2 cellular contexts compared by ENCODE assay signal in the genomic region with DNA sequence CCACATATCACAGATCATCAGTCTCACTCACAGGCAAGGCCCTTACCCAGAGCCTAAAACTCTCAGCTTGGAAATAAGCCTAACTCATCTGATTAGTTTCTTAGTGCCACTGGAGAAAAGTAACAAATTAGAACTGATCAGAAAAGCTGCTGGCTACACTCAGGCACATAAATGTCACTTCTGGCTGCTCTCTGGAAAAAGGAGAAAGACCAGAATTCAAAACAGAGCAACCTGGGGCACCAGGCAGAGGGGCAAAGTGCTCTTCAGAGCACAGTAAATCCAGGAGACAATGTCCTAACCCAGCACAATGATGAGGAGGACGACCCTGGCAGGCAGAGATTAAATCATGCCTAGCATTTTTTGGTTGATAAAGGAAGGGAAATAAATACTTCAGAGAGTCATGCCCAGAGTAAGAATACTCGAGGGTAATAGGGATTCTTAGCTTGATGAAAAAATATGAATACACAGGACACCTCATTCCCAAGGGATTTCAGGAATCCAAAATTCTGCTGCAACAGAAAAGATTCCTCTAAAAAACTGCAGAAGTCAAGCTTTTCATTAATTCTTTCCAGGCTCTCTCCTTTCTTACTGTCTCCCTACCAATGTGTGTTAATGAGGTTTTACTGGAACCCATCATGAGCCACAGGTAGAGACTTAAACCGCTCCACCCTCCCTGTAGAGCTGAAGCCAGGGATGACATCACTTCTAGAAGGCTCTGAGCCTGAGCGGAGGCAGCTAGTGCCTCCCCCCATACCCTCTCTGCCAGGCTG.
TF ChIP-seq lines count a peak whose summit lies in the region.

No MANE protein-coding gene starts in this region.

TF ChIP-seq in A549, 52 proteins besides CTCF, POLR2A, EP300 and RAD21 (continued from another document):
- no peak for TF ChIP-seq RCOR1 (IDR thresholded peaks at IDR 0.05; ENCODE audit: low read depth, low read length)
- TF ChIP-seq RARB (CRISPR knock-in tag; IDR thresholded peaks at IDR 0.05): no peak
- TF ChIP-seq ZFP36 (IDR thresholded peaks at IDR 0.05; ENCODE audit: borderline replicate concordance, partially characterized antibody): no peak
- TF ChIP-seq RFX5 (IDR thresholded peaks at IDR 0.05): no peak
- TF ChIP-seq RNF2 (IDR thresholded peaks at IDR 0.05; ENCODE audit: borderline replicate concordance, low read depth): no peak
- TF ChIP-seq, protein P1, sequence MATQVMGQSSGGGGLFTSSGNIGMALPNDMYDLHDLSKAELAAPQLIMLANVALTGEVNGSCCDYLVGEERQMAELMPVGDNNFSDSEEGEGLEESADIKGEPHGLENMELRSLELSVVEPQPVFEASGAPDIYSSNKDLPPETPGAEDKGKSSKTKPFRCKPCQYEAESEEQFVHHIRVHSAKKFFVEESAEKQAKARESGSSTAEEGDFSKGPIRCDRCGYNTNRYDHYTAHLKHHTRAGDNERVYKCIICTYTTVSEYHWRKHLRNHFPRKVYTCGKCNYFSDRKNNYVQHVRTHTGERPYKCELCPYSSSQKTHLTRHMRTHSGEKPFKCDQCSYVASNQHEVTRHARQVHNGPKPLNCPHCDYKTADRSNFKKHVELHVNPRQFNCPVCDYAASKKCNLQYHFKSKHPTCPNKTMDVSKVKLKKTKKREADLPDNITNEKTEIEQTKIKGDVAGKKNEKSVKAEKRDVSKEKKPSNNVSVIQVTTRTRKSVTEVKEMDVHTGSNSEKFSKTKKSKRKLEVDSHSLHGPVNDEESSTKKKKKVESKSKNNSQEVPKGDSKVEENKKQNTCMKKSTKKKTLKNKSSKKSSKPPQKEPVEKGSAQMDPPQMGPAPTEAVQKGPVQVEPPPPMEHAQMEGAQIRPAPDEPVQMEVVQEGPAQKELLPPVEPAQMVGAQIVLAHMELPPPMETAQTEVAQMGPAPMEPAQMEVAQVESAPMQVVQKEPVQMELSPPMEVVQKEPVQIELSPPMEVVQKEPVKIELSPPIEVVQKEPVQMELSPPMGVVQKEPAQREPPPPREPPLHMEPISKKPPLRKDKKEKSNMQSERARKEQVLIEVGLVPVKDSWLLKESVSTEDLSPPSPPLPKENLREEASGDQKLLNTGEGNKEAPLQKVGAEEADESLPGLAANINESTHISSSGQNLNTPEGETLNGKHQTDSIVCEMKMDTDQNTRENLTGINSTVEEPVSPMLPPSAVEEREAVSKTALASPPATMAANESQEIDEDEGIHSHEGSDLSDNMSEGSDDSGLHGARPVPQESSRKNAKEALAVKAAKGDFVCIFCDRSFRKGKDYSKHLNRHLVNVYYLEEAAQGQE (IDR thresholded peaks at IDR 0.05): no peak
- TF ChIP-seq HOXA7 (CRISPR knock-in tag; IDR thresholded peaks at IDR 0.05): no peak
- no peak for TF ChIP-seq BHLHE40 (IDR thresholded peaks at IDR 0.05; ENCODE audit: low read depth, low read length)
- TF ChIP-seq, protein P2, sequence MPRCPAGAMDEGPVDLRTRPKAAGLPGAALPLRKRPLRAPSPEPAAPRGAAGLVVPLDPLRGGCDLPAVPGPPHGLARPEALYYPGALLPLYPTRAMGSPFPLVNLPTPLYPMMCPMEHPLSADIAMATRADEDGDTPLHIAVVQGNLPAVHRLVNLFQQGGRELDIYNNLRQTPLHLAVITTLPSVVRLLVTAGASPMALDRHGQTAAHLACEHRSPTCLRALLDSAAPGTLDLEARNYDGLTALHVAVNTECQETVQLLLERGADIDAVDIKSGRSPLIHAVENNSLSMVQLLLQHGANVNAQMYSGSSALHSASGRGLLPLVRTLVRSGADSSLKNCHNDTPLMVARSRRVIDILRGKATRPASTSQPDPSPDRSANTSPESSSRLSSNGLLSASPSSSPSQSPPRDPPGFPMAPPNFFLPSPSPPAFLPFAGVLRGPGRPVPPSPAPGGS (IDR thresholded peaks at IDR 0.05): no peak
- TF ChIP-seq MYC (IDR thresholded peaks at IDR 0.05; ENCODE audit: borderline replicate concordance, low read length): no peak
- TF ChIP-seq EHMT2 (IDR thresholded peaks at IDR 0.05; ENCODE audit: low read depth): no peak

TF ChIP-seq in HCT116, 20 proteins besides CTCF, POLR2A, EP300 and RAD21 (continued from another document):
- no peak for TF ChIP-seq EZH2 (IDR thresholded peaks at IDR 0.05)
- no peak for TF ChIP-seq FOSL1 (IDR thresholded peaks at IDR 0.05; ENCODE audit: low read depth)
- TF ChIP-seq JUND (IDR thresholded peaks at IDR 0.05): no peak
- TF ChIP-seq SIN3A (IDR thresholded peaks at IDR 0.05; ENCODE audit: low read depth): no peak
- no peak for TF ChIP-seq EZH2phosphoT487 (IDR thresholded peaks at IDR 0.05; ENCODE audit: borderline replicate concordance)
- TF ChIP-seq, protein P3, sequence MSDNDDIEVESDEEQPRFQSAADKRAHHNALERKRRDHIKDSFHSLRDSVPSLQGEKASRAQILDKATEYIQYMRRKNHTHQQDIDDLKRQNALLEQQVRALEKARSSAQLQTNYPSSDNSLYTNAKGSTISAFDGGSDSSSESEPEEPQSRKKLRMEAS (IDR thresholded peaks at IDR 0.05): no peak
- no peak for TF ChIP-seq SP1 (IDR thresholded peaks at IDR 0.05; ENCODE audit: low read depth)
- TF ChIP-seq ZNF274 (IDR thresholded peaks at IDR 0.05; ENCODE audit: low read depth, low read length): no peak
- TF ChIP-seq, protein P4, sequence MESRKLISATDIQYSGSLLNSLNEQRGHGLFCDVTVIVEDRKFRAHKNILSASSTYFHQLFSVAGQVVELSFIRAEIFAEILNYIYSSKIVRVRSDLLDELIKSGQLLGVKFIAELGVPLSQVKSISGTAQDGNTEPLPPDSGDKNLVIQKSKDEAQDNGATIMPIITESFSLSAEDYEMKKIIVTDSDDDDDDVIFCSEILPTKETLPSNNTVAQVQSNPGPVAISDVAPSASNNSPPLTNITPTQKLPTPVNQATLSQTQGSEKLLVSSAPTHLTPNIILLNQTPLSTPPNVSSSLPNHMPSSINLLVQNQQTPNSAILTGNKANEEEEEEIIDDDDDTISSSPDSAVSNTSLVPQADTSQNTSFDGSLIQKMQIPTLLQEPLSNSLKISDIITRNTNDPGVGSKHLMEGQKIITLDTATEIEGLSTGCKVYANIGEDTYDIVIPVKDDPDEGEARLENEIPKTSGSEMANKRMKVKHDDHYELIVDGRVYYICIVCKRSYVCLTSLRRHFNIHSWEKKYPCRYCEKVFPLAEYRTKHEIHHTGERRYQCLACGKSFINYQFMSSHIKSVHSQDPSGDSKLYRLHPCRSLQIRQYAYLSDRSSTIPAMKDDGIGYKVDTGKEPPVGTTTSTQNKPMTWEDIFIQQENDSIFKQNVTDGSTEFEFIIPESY (IDR thresholded peaks at IDR 0.05; ENCODE audit: extremely low read depth, insufficient replicate concordance, low read length): no peak
